ENCODE assay signal across 31 cellular contexts in genomic region chr17:75615301-75615700, GRCh38. TPM values are rescaled to one million over a fixed set of nuclear protein-coding genes. Genes with fewer than 3 reads are reported as not detected.
DNase-seq lines count a peak whose midpoint lies in the region; ATAC-seq, FAIRE-seq and TF ChIP-seq lines count a peak whose summit lies in the region.
"Had no signal": no experiment of that assay in that cellular context is flagged by ENCODE, and none has a peak within 500 bp of the region (broad histone marks: within the 10 kb centered on the region; RNA-seq: fewer than 3 reads in every experiment).

No MANE protein-coding gene starts in this region.

- DNase-seq in DMS 273 (lab: John Stamatoyannopoulos, UW; ENCODE audit: unreplicated experiment) (peak; percentile 30), DMS 273 treated with DMSO at 0.1 percent for 48 hours (lab: John Stamatoyannopoulos, UW) (no peak), HT1080 (ENCODE audit: low read depth) (peak; percentile 30), WTC11 (ENCODE audit: low spot score) (no peak), retinal pigment epithelial cell (ENCODE audit: low read depth) (no peak), NCI-H526 treated with DMSO at 0.1 percent for 48 hours (lab: John Stamatoyannopoulos, UW) (no peak), GM19239 (ENCODE audit: insufficient read length, low spot score) (no peak)
- DNase-seq: activated CD4-positive, alpha-beta T cell treated with anti-CD3 and anti-CD28 coated beads, Interleukin-2, amount 50 U/mL, for 48 hours; activated CD4-positive, CD25-positive, alpha-beta regulatory T cell treated with anti-CD3 and anti-CD28 coated beads, Interleukin-2, amount 50 U/mL, for 72 hours; activated naive CD8-positive, alpha-beta T cell treated with anti-CD3 and anti-CD28 coated beads, Interleukin-2, amount 50 U/mL, for 24 hours; activated T-cell treated with anti-CD3 and anti-CD28 coated beads, Interleukin-2, amount 50 U/mL, for 72 hours; CD4-positive, CD25-positive, alpha-beta regulatory T cell; dermis blood vessel endothelial cell; EL; foreskin fibroblast; islet precursor cell; naive B cell; NCI-H2107; NCI-H345; NCI-H748 treated with DMSO at 0.1 percent for 48 hours had no signal

- ATAC-seq in WTC11, result no peak
- ATAC-seq in GM21529 (IDR thresholded peaks at IDR 0.05; ENCODE audit: unreplicated experiment), result no peak
- ATAC-seq: activated naive CD8-positive, alpha-beta T cell treated with anti-CD3 and anti-CD28 coated beads, Interleukin-2, amount 50 U/mL, for 24 hours; activated T-cell treated with anti-CD3 and anti-CD28 coated beads, Interleukin-2, amount 50 U/mL, for 72 hours; GM12878; heart left ventricle; stimulated activated effector memory CD8-positive, alpha-beta T cell treated with anti-CD3 and anti-CD28 coated beads, Interleukin-12 subunit alpha, Interleukin-12 subunit beta, amount 100 ng/mL, for 72 hours had no signal

- no peaks in the 10 kb centered on the region for H3K4me1 Mint-ChIP-seq in WTC11
- H3K4me1 Mint-ChIP-seq: activated naive CD8-positive, alpha-beta T cell treated with anti-CD3 and anti-CD28 coated beads, Interleukin-2, amount 50 U/mL, for 24 hours; CD4-positive, CD25-positive, alpha-beta regulatory T cell; naive B cell; stimulated activated effector memory CD8-positive, alpha-beta T cell treated with anti-CD3 and anti-CD28 coated beads, Interleukin-12 subunit alpha, Interleukin-12 subunit beta, amount 100 ng/mL, for 72 hours had no signal

- H3K9me3 Mint-ChIP-seq in WTC11, result no peaks in the 10 kb centered on the region
- H3K9me3 Mint-ChIP-seq: activated naive CD8-positive, alpha-beta T cell treated with anti-CD3 and anti-CD28 coated beads, Interleukin-2, amount 50 U/mL, for 24 hours; activated T-cell treated with anti-CD3 and anti-CD28 coated beads, Interleukin-2, amount 50 U/mL, for 72 hours; CD4-positive, CD25-positive, alpha-beta regulatory T cell; naive B cell; stimulated activated effector memory CD8-positive, alpha-beta T cell treated with anti-CD3 and anti-CD28 coated beads, Interleukin-12 subunit alpha, Interleukin-12 subunit beta, amount 100 ng/mL, for 72 hours; type B pancreatic cell had no signal

- no peaks in the 10 kb centered on the region for H3K27me3 Mint-ChIP-seq in WTC11 (ENCODE audit: low read depth)
- H3K27me3 Mint-ChIP-seq: activated naive CD8-positive, alpha-beta T cell treated with anti-CD3 and anti-CD28 coated beads, Interleukin-2, amount 50 U/mL, for 24 hours; CD4-positive, CD25-positive, alpha-beta regulatory T cell; naive B cell; type B pancreatic cell had no signal

- H3K4me3 Mint-ChIP-seq in WTC11, result no peak overlapping the region
- H3K4me3 Mint-ChIP-seq: activated naive CD8-positive, alpha-beta T cell treated with anti-CD3 and anti-CD28 coated beads, Interleukin-2, amount 50 U/mL, for 24 hours; activated T-cell treated with anti-CD3 and anti-CD28 coated beads, Interleukin-2, amount 50 U/mL, for 72 hours; CD4-positive, CD25-positive, alpha-beta regulatory T cell; naive B cell; stimulated activated effector memory CD8-positive, alpha-beta T cell treated with anti-CD3 and anti-CD28 coated beads, Interleukin-12 subunit alpha, Interleukin-12 subunit beta, amount 100 ng/mL, for 72 hours; type B pancreatic cell had no signal

- no peaks in the 10 kb centered on the region for H3K36me3 Mint-ChIP-seq in WTC11
- H3K36me3 Mint-ChIP-seq: CD4-positive, CD25-positive, alpha-beta regulatory T cell; naive B cell; stimulated activated effector memory CD8-positive, alpha-beta T cell treated with anti-CD3 and anti-CD28 coated beads, Interleukin-12 subunit alpha, Interleukin-12 subunit beta, amount 100 ng/mL, for 72 hours; type B pancreatic cell had no signal

- no peak overlapping the region for H3K27ac Mint-ChIP-seq in WTC11
- H3K27ac Mint-ChIP-seq: activated naive CD8-positive, alpha-beta T cell treated with anti-CD3 and anti-CD28 coated beads, Interleukin-2, amount 50 U/mL, for 24 hours; activated T-cell treated with anti-CD3 and anti-CD28 coated beads, Interleukin-2, amount 50 U/mL, for 72 hours; CD4-positive, CD25-positive, alpha-beta regulatory T cell; naive B cell; stimulated activated effector memory CD8-positive, alpha-beta T cell treated with anti-CD3 and anti-CD28 coated beads, Interleukin-12 subunit alpha, Interleukin-12 subunit beta, amount 100 ng/mL, for 72 hours; type B pancreatic cell had no signal

- no peak for FAIRE-seq in GM19239 (lab: Jason Lieb, UNC)
- FAIRE-seq: D721Med, endometrium, GM12878, H54 had no signal

- H3K4me3 ChIP-seq in retinal pigment epithelial cell (ENCODE audit: low read length), result no peak overlapping the region
- H3K4me3 ChIP-seq: esophagus muscularis mucosa, GM12878, heart left ventricle, prostate gland, SK-N-MC had no signal

- POLR2A ChIA-PET in WTC11 (lab: Charles Lee), result no interaction called here

- CTCF ChIA-PET in WTC11 (lab: Charles Lee), result interaction anchor here (0.6 to 19.0 kb wide), 14 partner anchors 10 to 421 kb away, joined by 3 to 304 read pairs (median 7); partner anchors contain the start of gene SMIM5

- TF ChIP-seq CTCF in WTC11 (IDR thresholded peaks at IDR 0.05) (no peak), retinal pigment epithelial cell (conservative IDR thresholded peaks at IDR 0.05; ENCODE audit: low read depth, low read length) (peak; percentile 17)

TF ChIP-seq in WTC11, 78 proteins besides CTCF, POLR2A, EP300 and RAD21:
- no peak for TF ChIP-seq MYBL2 (CRISPR knock-in tag; IDR thresholded peaks at IDR 0.05)
- no peak for TF ChIP-seq TCF7 (CRISPR knock-in tag; IDR thresholded peaks at IDR 0.05; ENCODE audit: low read depth)
- 0 out of 2 replicates have a peak, but pooled peaks have one; percentile 41 for TF ChIP-seq ZNF263 (CRISPR knock-in tag; IDR thresholded peaks at IDR 0.05; ENCODE audit: low read depth)
- no peak for TF ChIP-seq ARID4B (CRISPR knock-in tag; IDR thresholded peaks at IDR 0.05; ENCODE audit: borderline replicate concordance)

RNA-seq across cellular contexts. Expression of gene SMIM5, which starts 17.9 kb away (rescaled TPM):
- total RNA-seq in HT1080 (2014; rRNA removed; shearing (Covaris generic)), result not detected in 2 replicates
- not detected in 2 replicates for polyA plus RNA-seq in HT1080 (2015; cell fraction: cytosol; rRNA removed)
- 0.15 TPM in 1 of 2 replicates, not detected in the other for polyA plus RNA-seq in HT1080 (2015; cell fraction: nucleus; rRNA removed)
- total RNA-seq in WTC11 (2021), result 0.05 TPM in 1 of 3 replicates, not detected in the others
- total RNA-seq: dermis blood vessel endothelial cell, GM12878 had no signal

RNA-seq across cellular contexts. Expression of gene MYO15B, which starts 27.7 kb away (rescaled TPM):
- total RNA-seq in HT1080 (2014; rRNA removed; shearing (Covaris generic)), result 0.93 and 1.4 TPM in 2 replicates
- 0.26 and 1.4 TPM in 2 replicates for polyA plus RNA-seq in HT1080 (2015; cell fraction: cytosol; rRNA removed)
- polyA plus RNA-seq in HT1080 (2015; cell fraction: nucleus; rRNA removed), result 2.9 and 11.5 TPM in 2 replicates
- 35.6 to 51.1 TPM (median 51.0 TPM) in 3 replicates for total RNA-seq in WTC11 (2021)

RNA-seq across cellular contexts. Expression of gene RECQL5, which starts 51.7 kb away (rescaled TPM):
- total RNA-seq in HT1080 (2014; rRNA removed; shearing (Covaris generic)), result 19.6 and 23.4 TPM in 2 replicates
- polyA plus RNA-seq in HT1080 (2015; cell fraction: cytosol; rRNA removed), result 12.8 and 13.3 TPM in 2 replicates
- polyA plus RNA-seq in HT1080 (2015; cell fraction: nucleus; rRNA removed), result 104 and 130 TPM in 2 replicates
- 48.9 to 53.1 TPM (median 51.0 TPM) in 3 replicates for total RNA-seq in WTC11 (2021)

RNA-seq across cellular contexts. Expression of gene SAP30BP, which starts 51.8 kb away (rescaled TPM):
- total RNA-seq in HT1080 (2014; rRNA removed; shearing (Covaris generic)), result 60.8 and 65.4 TPM in 2 replicates
- 44.2 and 47.1 TPM in 2 replicates for polyA plus RNA-seq in HT1080 (2015; cell fraction: cytosol; rRNA removed)
- polyA plus RNA-seq in HT1080 (2015; cell fraction: nucleus; rRNA removed), result 122 and 138 TPM in 2 replicates
- 67.5 to 86.8 TPM (median 72.0 TPM) in 3 replicates for total RNA-seq in WTC11 (2021)

Comparison
In these comparisons a context has a peak if more than half of its experiments do, and no peak if none do; other contexts are left out.
1. DNase-seq: peak in DMS 273 (single experiment) and HT1080 (single experiment); none in DMS 273 treated with DMSO at 0.1 percent for 48 hours (single experiment), WTC11 (single experiment), retinal pigment epithelial cell (single experiment), NCI-H526 treated with DMSO at 0.1 percent for 48 hours (single experiment) and GM19239 (single experiment).
2. RNA of gene MYO15B, which starts 27.7 kb away (total RNA-seq): 35.6 to 51.1 TPM in WTC11; 0.93 to 1.4 TPM in HT1080; every median in the first group is over 10 times any median in the second.